In the genomic region with DNA sequence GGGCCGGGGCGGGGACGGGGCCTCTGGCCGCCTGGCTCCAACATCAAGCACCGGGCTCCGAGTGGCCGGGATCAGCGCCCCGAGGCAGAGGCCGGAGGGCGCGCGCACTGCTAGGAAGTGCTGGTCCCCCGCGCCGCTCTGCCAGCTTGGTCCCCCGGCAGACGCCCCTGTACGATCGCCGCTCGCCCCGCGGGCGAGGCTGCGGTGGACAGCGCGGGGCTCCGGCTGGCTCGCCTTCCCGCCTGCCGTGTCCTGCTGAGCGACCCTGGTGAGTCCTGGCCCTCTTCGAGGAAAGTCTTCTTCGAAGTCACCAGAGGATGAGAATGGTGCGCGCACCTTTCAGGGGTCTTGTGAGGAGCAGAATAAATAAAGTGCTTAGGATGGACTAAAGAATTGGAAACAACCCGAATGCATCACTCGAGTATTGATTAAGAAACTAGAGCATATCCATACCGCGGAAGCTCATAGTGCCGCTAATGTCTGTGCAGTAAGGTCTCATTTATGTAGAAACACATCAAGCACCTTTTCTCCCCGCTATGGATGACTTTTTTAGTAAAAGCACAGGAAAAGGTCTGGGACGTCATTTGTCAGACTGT, we compare ENCODE assay signal across 1 cellular context.
TF ChIP-seq lines count a peak whose summit lies in the region.

No MANE protein-coding gene starts in this region.

TF ChIP-seq in HepG2, 621 proteins besides CTCF, POLR2A, EP300 and RAD21 (continued from another document):
- TF ChIP-seq SALL1 (CRISPR knock-in tag; IDR thresholded peaks at IDR 0.05): peak; percentile 32; the same call in 1 of the 2 replicates
- TF ChIP-seq, protein P1, sequence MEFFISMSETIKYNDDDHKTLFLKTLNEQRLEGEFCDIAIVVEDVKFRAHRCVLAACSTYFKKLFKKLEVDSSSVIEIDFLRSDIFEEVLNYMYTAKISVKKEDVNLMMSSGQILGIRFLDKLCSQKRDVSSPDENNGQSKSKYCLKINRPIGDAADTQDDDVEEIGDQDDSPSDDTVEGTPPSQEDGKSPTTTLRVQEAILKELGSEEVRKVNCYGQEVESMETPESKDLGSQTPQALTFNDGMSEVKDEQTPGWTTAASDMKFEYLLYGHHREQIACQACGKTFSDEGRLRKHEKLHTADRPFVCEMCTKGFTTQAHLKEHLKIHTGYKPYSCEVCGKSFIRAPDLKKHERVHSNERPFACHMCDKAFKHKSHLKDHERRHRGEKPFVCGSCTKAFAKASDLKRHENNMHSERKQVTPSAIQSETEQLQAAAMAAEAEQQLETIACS (CRISPR knock-in tag; IDR thresholded peaks at IDR 0.05): peak; percentile 64; the same call in 1 of the 2 replicates
- TF ChIP-seq MED1 (CRISPR knock-in tag; IDR thresholded peaks at IDR 0.05): peak; percentile 46; the same call in 1 of the 2 replicates
- no peak for TF ChIP-seq ZNF367 (CRISPR knock-in tag; IDR thresholded peaks at IDR 0.05; ENCODE audit: borderline replicate concordance)
- TF ChIP-seq TBP (CRISPR knock-in tag; IDR thresholded peaks at IDR 0.05): 0 out of 2 replicates have a peak, but pooled peaks have one; percentile 76
- 0 out of 2 replicates have a peak, but pooled peaks have one; percentile 7 for TF ChIP-seq KDM2A (CRISPR knock-in tag; IDR thresholded peaks at IDR 0.05; ENCODE audit: borderline replicate concordance, low read depth)
- 0 out of 2 replicates have a peak, but pooled peaks have one; percentile 67 for TF ChIP-seq ZBTB42 (CRISPR knock-in tag; IDR thresholded peaks at IDR 0.05)
- no peak for TF ChIP-seq RXRB (CRISPR knock-in tag; IDR thresholded peaks at IDR 0.05; ENCODE audit: borderline replicate concordance)
- TF ChIP-seq ZNF251 (CRISPR knock-in tag; IDR thresholded peaks at IDR 0.05): 0 out of 2 replicates have a peak, but pooled peaks have one; percentile 26
- TF ChIP-seq POLR2G (IDR thresholded peaks at IDR 0.05; ENCODE audit: low read depth, low read length): 0 out of 2 replicates have a peak, but pooled peaks have one; percentile 59
- TF ChIP-seq HOXA3 (CRISPR knock-in tag; IDR thresholded peaks at IDR 0.05): 0 out of 2 replicates have a peak, but pooled peaks have one; percentile 48
- TF ChIP-seq SAFB2 (CRISPR knock-in tag; IDR thresholded peaks at IDR 0.05; ENCODE audit: borderline replicate concordance, low read depth): peak; percentile 55; the same call in 1 of the 2 replicates
